ENCODE assay signal across 23 cellular contexts in genomic region chr1:64669098-64669675, GRCh38.
"Had no signal": no experiment of that assay in that cellular context is flagged by ENCODE, and none has a peak within 500 bp of the region (broad histone marks: within the 10 kb centered on the region; RNA-seq: fewer than 3 reads in every experiment).

No MANE protein-coding gene starts in this region.

- H3K4me1 ChIP-seq: parathyroid adenoma, sigmoid colon had no signal

- ATAC-seq: left cardiac atrium; natural killer cell treated with Interleukin-12 subunit alpha and Interleukin-12 subunit beta and Interleukin-15 and Interleukin-18, amount 100 ng/mL, for 72 hours; psoas muscle had no signal

- H3K9me3 Mint-ChIP-seq: endodermal cell; natural killer cell treated with Interleukin-12 subunit alpha and Interleukin-12 subunit beta and Interleukin-15 and Interleukin-18, amount 100 ng/mL, for 72 hours had no signal

- H3K4me3 Mint-ChIP-seq: endodermal cell; natural killer cell treated with Interleukin-12 subunit alpha and Interleukin-12 subunit beta and Interleukin-15 and Interleukin-18, amount 100 ng/mL, for 72 hours had no signal

- H3K36me3 ChIP-seq: sigmoid colon had no signal

- H3K9me3 ChIP-seq: left ventricle myocardium inferior, psoas muscle, sigmoid colon had no signal

- H3K4me3 ChIP-seq: coronary artery, hepatocyte, left ventricle myocardium inferior, lung, psoas muscle, sigmoid colon had no signal

- H3K27me3 ChIP-seq: hepatocyte, sigmoid colon had no signal

- DNase-seq: effector CD4-positive, alpha-beta T cell; endodermal cell; erythroblast; foreskin melanocyte; head of caudate nucleus; kidney; left cardiac atrium; left ventricle myocardium inferior; mesenchymal stem cell; midbrain; occipital lobe; psoas muscle; retina; sigmoid colon; small intestine; stimulated activated CD4-positive, alpha-beta T cell treated with anti-CD3 and anti-CD28 coated beads, Interleukin-12 subunit alpha, Interleukin-12 subunit beta, amount 100 ng/mL, for 4 hours; stimulated activated naive CD4-positive, alpha-beta T cell treated with Interleukin-2 at 50 U/mL for 16 hours; trophoblast cell had no signal

- H3K27ac ChIP-seq: coronary artery, hepatocyte, left ventricle myocardium inferior, parathyroid adenoma, psoas muscle, sigmoid colon had no signal

- H3K36me3 Mint-ChIP-seq: natural killer cell treated with Interleukin-12 subunit alpha and Interleukin-12 subunit beta and Interleukin-15 and Interleukin-18, amount 100 ng/mL, for 72 hours had no signal

- H3K4me1 Mint-ChIP-seq: endodermal cell had no signal

- H3K27ac Mint-ChIP-seq: endodermal cell; natural killer cell treated with Interleukin-12 subunit alpha and Interleukin-12 subunit beta and Interleukin-15 and Interleukin-18, amount 100 ng/mL, for 72 hours had no signal
